1 cellular context compared by ENCODE assay signal in genomic region chr6:118660218-118660569, GRCh38.
TF ChIP-seq lines count a peak whose summit lies in the region.

No MANE protein-coding gene starts in this region.

TF ChIP-seq in GM23338, 12 proteins besides CTCF, POLR2A, EP300 and RAD21 (continued from another document):
- TF ChIP-seq REST (IDR thresholded peaks at IDR 0.05; ENCODE audit: unreplicated experiment): no peak
